In genomic region chr22:50507991-50508884, GRCh38 we compare ENCODE assay signal across 8 cellular contexts. TPM values are rescaled to one million over a fixed set of nuclear protein-coding genes. Genes with fewer than 3 reads are reported as not detected.
DNase-seq lines count a peak whose midpoint lies in the region; ATAC-seq and TF ChIP-seq lines count a peak whose summit lies in the region.

Gene NCAPH2 (plus strand): TSS chr22:50508224. CDS start chr22:50508338, 114 bp downstream.

- peak; percentile 100 for DNase-seq in GM13976 (ENCODE audit: low spot score)
- peak; percentile 97 for DNase-seq in NCI-H1436 (lab: John Stamatoyannopoulos, UW)
- peak; percentile 97 to 98 (median 98) for DNase-seq in right cardiac atrium
- peak; percentile 95 for DNase-seq in prostate gland (ENCODE audit: low spot score)

- TF ChIP-seq CTCF in GM13976 (IDR thresholded peaks at IDR 0.05; ENCODE audit: borderline replicate concordance, control extremely low read depth, extremely low read depth, insufficient read depth, missing control alignments), result no peak
- peak in 1 of 4 experiments; percentile 47 for TF ChIP-seq CTCF in prostate gland (IDR thresholded peaks at IDR 0.05)

- H3K27me3 Mint-ChIP-seq in T-helper 1 cell treated with Interleukin-12 subunit alpha and Interleukin-12 subunit beta and Interleukin-4 antibody, amounts not matched to agents 30 μg/mL and 1 μg/mL, for 36 hours (ENCODE audit: low read depth), result no peaks in the 10 kb centered on the region

- peak; percentile 79 for TF ChIP-seq POLR2A in prostate gland (IDR thresholded peaks at IDR 0.05)

- no peaks in the 10 kb centered on the region for H3K9me3 ChIP-seq in right cardiac atrium (ENCODE audit: control insufficient read depth, low read length)
- H3K9me3 ChIP-seq in prostate gland, result no peaks in the 10 kb centered on the region

- H3K4me3 Mint-ChIP-seq in T-helper 1 cell treated with Interleukin-12 subunit alpha and Interleukin-12 subunit beta and Interleukin-4 antibody, amounts not matched to agents 30 μg/mL and 1 μg/mL, for 36 hours, result peak within 1 kb of the TSS; percentile 96

- H3K4me1 ChIP-seq in right cardiac atrium (ENCODE audit: control insufficient read depth, insufficient read depth, low read length) (no peaks in the 10 kb centered on the region), prostate gland (replicated peaks) (peaks cover 14% of the 10 kb centered on the region), urinary bladder (ENCODE audit: insufficient read depth) (no peaks in the 10 kb centered on the region)

- peaks cover 19% of the 10 kb centered on the region for H3K4me1 Mint-ChIP-seq in T-helper 1 cell treated with Interleukin-12 subunit alpha and Interleukin-12 subunit beta and Interleukin-4 antibody, amounts not matched to agents 30 μg/mL and 1 μg/mL, for 36 hours (ENCODE audit: low read depth)

- H3K36me3 Mint-ChIP-seq in T-helper 1 cell treated with Interleukin-12 subunit alpha and Interleukin-12 subunit beta and Interleukin-4 antibody, amounts not matched to agents 30 μg/mL and 1 μg/mL, for 36 hours (ENCODE audit: low read depth), result peaks cover 7% of the 10 kb centered on the region

- H3K36me3 ChIP-seq in prostate gland (peaks cover 0 to 14% of the 10 kb centered on the region in 2 donors), urinary bladder (ENCODE audit: insufficient read depth) (peaks cover 9% of the 10 kb centered on the region)

- intact Hi-C loops in right cardiac atrium (cut with DNase I) (loop anchor here in 2 of 4 donors (10.0 kb wide), 2 partner anchors 263 to 273 kb away; partner anchors contain the start of gene TUBGCP6 (in 1 of the 2)), prostate gland (cut with DNase I) (no loop called here)

- H3K9me3 Mint-ChIP-seq in T-helper 1 cell treated with Interleukin-12 subunit alpha and Interleukin-12 subunit beta and Interleukin-4 antibody, amounts not matched to agents 30 μg/mL and 1 μg/mL, for 36 hours, result no peaks in the 10 kb centered on the region

- peak within 1 kb of the TSS; percentile 96 for H3K27ac Mint-ChIP-seq in T-helper 1 cell treated with Interleukin-12 subunit alpha and Interleukin-12 subunit beta and Interleukin-4 antibody, amounts not matched to agents 30 μg/mL and 1 μg/mL, for 36 hours

- in situ Hi-C loops in GM13976 (cut with MboI; ENCODE audit: low sequenced_read_pairs, unreplicated experiment), result no loop called here

- H3K4me3 ChIP-seq in right cardiac atrium (ENCODE audit: low read length) (peak within 1 kb of the TSS; percentile 77), prostate gland (peak within 1 kb of the TSS; percentile 85 to 96), urinary bladder (ENCODE audit: low read depth, low read length) (peak within 1 kb of the TSS; percentile 78)

- WGBS in right cardiac atrium, result under 1% methylated on average over 74 of the region's 76 CpGs
- WGBS in prostate gland, result 1% methylated on average over 67 of the region's 76 CpGs
- under 1% methylated on average over 75 of the region's 76 CpGs for WGBS in urinary bladder

- ATAC-seq in HG02798 (IDR thresholded peaks at IDR 0.05; ENCODE audit: poor library complexity, unreplicated experiment) (peak; percentile 81), right cardiac atrium (peak; percentile 77 to 80)

- H3K27ac ChIP-seq in angular gyrus (ENCODE audit: low read depth, low read length) (peak within 1 kb of the TSS; percentile 86), right cardiac atrium (ENCODE audit: low read length) (peak within 1 kb of the TSS; percentile 81), prostate gland (peak within 1 kb of the TSS; percentile 89 to 90), urinary bladder (ENCODE audit: low read depth) (peak within 1 kb of the TSS; percentile 96)

- H3K27me3 ChIP-seq in right cardiac atrium (ENCODE audit: control insufficient read depth, insufficient read depth) (no peaks in the 10 kb centered on the region), prostate gland (replicated peaks; ENCODE audit: insufficient read depth) (no peaks in the 10 kb centered on the region)

RNA-seq across cellular contexts. Expression of gene NCAPH2, which starts in this region (rescaled TPM):
- total RNA-seq in right cardiac atrium (10 to 100 TPM; 23.3 to 35.0 (median 28.6) TPM), prostate gland (10 to 100 TPM; 43.7 to 59.6 TPM), urinary bladder (27.5 TPM)
- polyA plus RNA-seq in right cardiac atrium (29.1 TPM), urinary bladder (38.4 TPM)

Comparison
In these comparisons a context has a peak if more than half of its experiments do, and no peak if none do; other contexts are left out.
1. Peak in every context shown above with its lines: DNase-seq, ATAC-seq, H3K4me3 ChIP-seq and H3K27ac ChIP-seq.